ENCODE assay signal across 9 cellular contexts in the genomic region with DNA sequence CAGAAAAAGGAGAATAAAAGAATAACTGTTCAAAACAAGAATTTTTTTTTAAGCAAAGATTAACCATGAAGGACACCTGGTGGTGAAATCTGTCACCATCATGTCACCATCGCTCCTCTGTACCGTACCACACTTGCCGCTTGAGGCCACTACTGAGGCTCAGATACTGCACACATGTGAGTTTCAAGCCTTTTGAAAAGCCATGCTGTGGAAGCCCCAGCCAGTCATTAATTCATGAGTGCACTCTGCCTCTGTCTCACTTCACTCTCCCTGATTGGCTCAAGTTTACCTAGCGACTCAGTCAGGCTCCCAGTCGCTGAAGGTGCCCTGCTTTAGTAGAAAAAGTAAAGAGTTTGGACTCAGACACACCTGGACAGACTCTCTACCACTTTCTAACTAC. TPM values are rescaled to one million over a fixed set of nuclear protein-coding genes. Genes with fewer than 3 reads are reported as not detected.
DNase-seq lines count a peak whose midpoint lies in the region; ATAC-seq and TF ChIP-seq lines count a peak whose summit lies in the region.
"Had no signal": no experiment of that assay in that cellular context is flagged by ENCODE, and none has a peak within 500 bp of the region (broad histone marks: within the 10 kb centered on the region; RNA-seq: fewer than 3 reads in every experiment).

No MANE protein-coding gene starts in this region.

- peak; percentile 82 for ATAC-seq in GM21360 (IDR thresholded peaks at IDR 0.05; ENCODE audit: unreplicated experiment)
- ATAC-seq in HG03442 (IDR thresholded peaks at IDR 0.05; ENCODE audit: unreplicated experiment): peak; percentile 95
- ATAC-seq in left cardiac atrium: no peak

- DNase-seq in RKO (ENCODE audit: low spot score) (peak; percentile 5), kidney epithelial cell (ENCODE audit: low read depth) (no peak), left cardiac atrium (no peak), NCI-H2196 treated with DMSO at 0.1 percent for 48 hours (lab: John Stamatoyannopoulos, UW; ENCODE audit: unreplicated experiment) (no peak), NCI-H748 (lab: John Stamatoyannopoulos, UW; ENCODE audit: unreplicated experiment) (no peak)

- no peaks in the 10 kb centered on the region for H3K36me3 ChIP-seq in kidney epithelial cell (ENCODE audit: control insufficient read depth, insufficient read depth, low read length)

- intact Hi-C loops in left cardiac atrium (cut with DNase I): no loop called here

- H3K4me3 ChIP-seq in kidney epithelial cell (ENCODE audit: low read depth, low read length): no peak overlapping the region

- TF ChIP-seq CTCF in GM12874 (IDR thresholded peaks at IDR 0.05; ENCODE audit: insufficient read depth, low read depth, low read length) (peak; percentile 72), kidney epithelial cell (IDR thresholded peaks at IDR 0.05; ENCODE audit: insufficient read depth, low read length, poor library complexity, severe bottlenecking) (peak; percentile 1)

- no peaks in the 10 kb centered on the region for H3K27me3 ChIP-seq in kidney epithelial cell (ENCODE audit: control insufficient read depth, insufficient read depth, low read length)

RNA-seq across cellular contexts. Expression of a gene that starts 6.6 kb away (rescaled TPM):
- total RNA-seq in kidney epithelial cell (not detected in 2 replicates), left cardiac atrium (not detected)
- total RNA-seq: T-helper 2 cell treated with Interferon-gamma antibody and Interleukin-4, amounts not matched to agents 100 ng/mL and 5 ng/mL, for 36 hours had no signal

RNA-seq across cellular contexts. Expression of a gene that starts 29.2 kb away (rescaled TPM):
- total RNA-seq in kidney epithelial cell: not detected in 2 replicates
- total RNA-seq in left cardiac atrium: not detected
- total RNA-seq: T-helper 2 cell treated with Interferon-gamma antibody and Interleukin-4, amounts not matched to agents 100 ng/mL and 5 ng/mL, for 36 hours had no signal

RNA-seq across cellular contexts. Expression of a gene that starts 30.3 kb away (rescaled TPM):
- total RNA-seq in kidney epithelial cell (not detected in 2 replicates), left cardiac atrium (under 1 TPM; 0.26 to 0.47 TPM)

RNA-seq across cellular contexts. Expression of a gene that starts 56.6 kb away (rescaled TPM):
- total RNA-seq in kidney epithelial cell: not detected in 2 replicates
- total RNA-seq in left cardiac atrium: not detected
- total RNA-seq: T-helper 2 cell treated with Interferon-gamma antibody and Interleukin-4, amounts not matched to agents 100 ng/mL and 5 ng/mL, for 36 hours had no signal

Comparison
In these comparisons a context has a peak if more than half of its experiments do, and no peak if none do; other contexts are left out.
1. ATAC-seq: peak in GM21360 (single experiment) and HG03442 (single experiment); none in left cardiac atrium (0 of 2).